Comparison of ENCODE assay signal across 8 cellular contexts in genomic region chr17:69327060-69327831, GRCh38. TPM values are rescaled to one million over a fixed set of nuclear protein-coding genes. Genes with fewer than 3 reads are reported as not detected.
A peak's percentile ranks its signal among the peaks of the same experiment; 100 is the strongest.
DNase-seq lines count a peak whose midpoint lies in the region; ATAC-seq, FAIRE-seq and TF ChIP-seq lines count a peak whose summit lies in the region.

Gene ABCA5 (minus strand): TSS chr17:69327133. CDS start chr17:69314415, 12,718 bp downstream.

- H3K9ac ChIP-seq in NT2/D1 (ENCODE audit: insufficient read length, low read depth) (peak within 1 kb of the TSS; percentile 100), endothelial cell of umbilical vein (replicated peaks; ENCODE audit: extremely low read depth, insufficient read depth, low read length) (peak within 1 kb of the TSS; percentile 63)

- no peaks in the 10 kb centered on the region for H3K9me3 ChIP-seq in NT2/D1 (ENCODE audit: insufficient read depth, low read length)
- H3K9me3 ChIP-seq in endothelial cell of umbilical vein (replicated peaks; ENCODE audit: control insufficient read depth, insufficient read depth, low read length): no peaks in the 10 kb centered on the region

- H3K27me3 ChIP-seq in NT2/D1 (ENCODE audit: insufficient read depth, insufficient read length) (peaks cover 27% of the 10 kb centered on the region), endothelial cell of umbilical vein (ENCODE audit: control insufficient read depth in 2 of 2, insufficient read depth in 2 of 2, low read length in 2 of 2) (no peaks in the 10 kb centered on the region)

- peak within 1 kb of the TSS; percentile 79 for H2AFZ ChIP-seq in endothelial cell of umbilical vein (ENCODE audit: low read depth, low read length)

- dilution Hi-C loops in endothelial cell of umbilical vein (cut with MboI; ENCODE audit: extremely low pct_ligation_motif_present, low sequenced_read_pairs): no loop called here

- H3K4me3 ChIP-seq in NT2/D1 (ENCODE audit: insufficient read length, low read depth): peak within 1 kb of the TSS; percentile 95
- peak within 1 kb of the TSS; percentile 70 to 89 (median 70) for H3K4me3 ChIP-seq in endothelial cell of umbilical vein (replicated peaks in 1 of 3; ENCODE audit: insufficient read depth in 1 of 3, low read depth in 1 of 3, low read length in 3 of 3)

- no peaks in the 10 kb centered on the region for H3K9me1 ChIP-seq in endothelial cell of umbilical vein (replicated peaks; ENCODE audit: control insufficient read depth, extremely low read depth, insufficient read depth, low read length)

- TF ChIP-seq POLR2A in endothelial cell of umbilical vein (IDR thresholded peaks at IDR 0.05; ENCODE audit: low read depth, low read length): peak; percentile 87

- DNase-seq in COLO829 (ENCODE audit: low spot score) (peak; percentile 88), HT1080 (ENCODE audit: low read depth) (peak; percentile 89), NT2/D1 (ENCODE audit: low read depth, low spot score) (peak; percentile 74), activated T-cell treated with anti-CD3 and anti-CD28 coated beads for 1 hour (ENCODE audit: low read depth) (peak; percentile 74), endothelial cell of umbilical vein (ENCODE audit: low read depth, low spot score) (peak; percentile 91), midbrain (lab: John Stamatoyannopoulos, UW) (peak; percentile 85)
- peak; percentile 83 to 86 for DNase-seq in stimulated activated CD8-positive, alpha-beta memory T cell treated with anti-CD3 and anti-CD28 coated beads, Interleukin-15, amount 100 ng/mL, for 48 hours (ENCODE audit: low read depth in 2 of 2)

- peak within 1 kb of the TSS; percentile 94 for H3K4me2 ChIP-seq in endothelial cell of umbilical vein (ENCODE audit: insufficient read depth, low read length)

- CTCF ChIA-PET in endothelial cell of umbilical vein (lab: Charles Lee): interaction anchor here (0.9 to 2.7 kb wide), 14 partner anchors 8 to 555 kb away, joined by 3 to 41 read pairs (median 4); partner anchors contain the start of gene MAP2K6

- H3K4me1 ChIP-seq in NT2/D1 (ENCODE audit: insufficient read depth, insufficient read length): peaks cover 3% of the 10 kb centered on the region
- peaks cover 8% of the 10 kb centered on the region for H3K4me1 ChIP-seq in endothelial cell of umbilical vein (ENCODE audit: control insufficient read depth, extremely low read depth, insufficient read depth, low read length)

- FAIRE-seq in endothelial cell of umbilical vein (lab: Jason Lieb, UNC): peak; percentile 75

- H3K79me2 ChIP-seq in endothelial cell of umbilical vein (ENCODE audit: control insufficient read depth, insufficient read depth, low read length): no peaks in the 10 kb centered on the region

- intact Hi-C loops in endothelial cell of umbilical vein (cut with micrococcal nuclease): loop anchor here (1.0 to 5.0 kb wide), 6 partner anchors 58 to 841 kb away; no protein-coding TSS in a partner anchor

- TF ChIP-seq CTCF in endothelial cell of umbilical vein (IDR thresholded peaks at IDR 0.05; ENCODE audit: extremely low read depth in 1 of 2, insufficient read depth in 1 of 2, low read depth in 1 of 2, low read length in 2 of 2): no peak

- no peaks in the 10 kb centered on the region for H3K36me3 ChIP-seq in NT2/D1 (ENCODE audit: insufficient read depth, insufficient read length, low read length)
- H3K36me3 ChIP-seq in endothelial cell of umbilical vein (ENCODE audit: control insufficient read depth in 2 of 2, extremely low read depth in 1 of 2, insufficient read depth in 2 of 2, low read length in 2 of 2): no peaks in the 10 kb centered on the region

- TSS peak; percentile 86 for BruUV-seq in endothelial cell of umbilical vein (replicated peaks; lab: Mats Ljungman, UMichigan)

- peak; percentile 94 for ATAC-seq in GM21367 (IDR thresholded peaks at IDR 0.05; ENCODE audit: unreplicated experiment)

- no peaks in the 10 kb centered on the region for H4K20me1 ChIP-seq in endothelial cell of umbilical vein (replicated peaks; ENCODE audit: control insufficient read depth, extremely low read depth, insufficient read depth, low read length)

- peak within 1 kb of the TSS; percentile 19 for H3K27ac ChIP-seq in endothelial cell of umbilical vein (ENCODE audit: insufficient read depth, low read depth, low read length)

- POLR2A ChIA-PET in endothelial cell of umbilical vein (lab: Charles Lee): interaction anchor here (1.3 kb wide), 1 partner anchor 124 kb away, joined by 3 read pairs; no protein-coding TSS in a partner anchor

TF ChIP-seq in endothelial cell of umbilical vein, 7 proteins besides CTCF, POLR2A, EP300 and RAD21:
- no peak for TF ChIP-seq MYC (IDR thresholded peaks at IDR 0.05; ENCODE audit: low read depth, low read length)
- no peak for TF ChIP-seq JUN (IDR thresholded peaks at IDR 0.05; ENCODE audit: borderline replicate concordance, insufficient read depth, insufficient read length, low read depth)
- peak; percentile 91 for TF ChIP-seq POLR2AphosphoS5 (IDR thresholded peaks at IDR 0.05; ENCODE audit: insufficient read depth, low read depth, low read length)
- TF ChIP-seq MAX (IDR thresholded peaks at IDR 0.05; ENCODE audit: insufficient read depth, insufficient read length): no peak
- TF ChIP-seq FOS (IDR thresholded peaks at IDR 0.05; ENCODE audit: borderline replicate concordance, insufficient read depth, low read length): peak; percentile 25
- no peak for TF ChIP-seq GATA2 (IDR thresholded peaks at IDR 0.05; ENCODE audit: insufficient read depth, insufficient read length, low read depth, low read length)

RNA-seq across cellular contexts. Expression of gene ABCA5, which starts in this region (rescaled TPM):
- total RNA-seq in HT1080 (2014; rRNA removed; shearing (Covaris generic)): 0.64 and 1.1 TPM in 2 replicates
- polyA plus RNA-seq in HT1080 (2015; cell fraction: cytosol; rRNA removed): 1.2 and 1.9 TPM in 2 replicates
- polyA plus RNA-seq in HT1080 (2015; cell fraction: nucleus; rRNA removed): 13.4 and 13.7 TPM in 2 replicates
- 23.2 and 25.4 TPM in 2 replicates for total RNA-seq in endothelial cell of umbilical vein
- 6.9 and 9.3 TPM in 2 replicates for polyA plus RNA-seq in endothelial cell of umbilical vein
- 4.5 and 5.9 TPM in 2 replicates for polyA plus RNA-seq in endothelial cell of umbilical vein (2011; cell fraction: cytosol; rRNA removed)
- polyA plus RNA-seq in endothelial cell of umbilical vein (2011; cell fraction: nucleus; rRNA removed): 51.0 and 58.7 TPM in 2 replicates
- 11.7 and 13.2 TPM in 2 replicates for polyA plus RNA-seq in endothelial cell of umbilical vein (2012)
- 27.3 and 27.6 TPM in 2 replicates for polyA minus RNA-seq in endothelial cell of umbilical vein
- polyA minus RNA-seq in endothelial cell of umbilical vein (2011; cell fraction: cytosol; rRNA and poly(A)+ RNA removed): 1.0 TPM
- polyA minus RNA-seq in endothelial cell of umbilical vein (2011; cell fraction: nucleus; rRNA and poly(A)+ RNA removed): 73.2 and 122 TPM in 2 replicates

Comparison
In these comparisons a context has a peak if more than half of its experiments do, and no peak if none do; other contexts are left out.
1. Peak in every context shown above with its lines: DNase-seq, ATAC-seq, H3K4me3 ChIP-seq and H3K27ac ChIP-seq.
2. RNA of gene ABCA5 (total RNA-seq): 23.2 to 25.4 TPM in endothelial cell of umbilical vein; 0.64 to 1.1 TPM in HT1080; every median in the first group is over 10 times any median in the second.